Comparison of ENCODE assay signal across 1 cellular context in the genomic region with DNA sequence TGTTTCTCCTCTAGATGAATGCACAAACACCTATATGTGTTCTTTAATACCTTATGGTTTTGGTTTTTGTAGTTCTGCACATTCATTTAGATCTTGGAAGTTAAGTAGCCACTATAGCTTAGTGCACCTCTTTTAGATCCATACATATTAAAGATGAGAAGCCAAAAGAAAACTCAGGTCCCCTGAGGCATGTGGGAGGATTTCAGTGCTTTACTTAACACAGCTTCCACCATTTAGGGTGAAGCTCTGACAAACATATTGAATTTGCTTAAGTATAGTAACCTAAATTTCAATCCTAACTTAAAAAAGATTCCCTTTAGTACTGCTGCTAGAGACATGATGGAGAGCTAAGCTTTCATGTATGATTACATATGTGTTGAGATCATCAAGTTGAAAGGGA.
TF ChIP-seq lines count a peak whose summit lies in the region.

No MANE protein-coding gene starts in this region.

TF ChIP-seq in HepG2, 621 proteins besides CTCF, POLR2A, EP300 and RAD21 (continued from another document):
- TF ChIP-seq HDAC1 (CRISPR knock-in tag; IDR thresholded peaks at IDR 0.05) (no peak), ZNF484 (CRISPR knock-in tag; IDR thresholded peaks at IDR 0.05; ENCODE audit: borderline replicate concordance, low read depth) (no peak), ELF3 (CRISPR knock-in tag; IDR thresholded peaks at IDR 0.05) (no peak), ZNF543 (CRISPR knock-in tag; IDR thresholded peaks at IDR 0.05) (no peak), ATAD3A (CRISPR knock-in tag; IDR thresholded peaks at IDR 0.05) (no peak), ZNF687 (CRISPR knock-in tag; IDR thresholded peaks at IDR 0.05) (no peak), ZFP90 (CRISPR knock-in tag; IDR thresholded peaks at IDR 0.05; ENCODE audit: borderline replicate concordance) (no peak), ZNF558 (CRISPR knock-in tag; IDR thresholded peaks at IDR 0.05; ENCODE audit: borderline replicate concordance) (no peak), HNRNPLL (IDR thresholded peaks at IDR 0.05; ENCODE audit: low read depth, low read length, poor library complexity, severe bottlenecking) (no peak), ZFP41 (CRISPR knock-in tag; IDR thresholded peaks at IDR 0.05; ENCODE audit: borderline replicate concordance) (no peak), RELA (CRISPR knock-in tag; IDR thresholded peaks at IDR 0.05) (no peak), TSC22D2 (CRISPR knock-in tag; IDR thresholded peaks at IDR 0.05; ENCODE audit: borderline replicate concordance) (no peak), ZNF850 (CRISPR knock-in tag; conservative IDR thresholded peaks at IDR 0.05) (no peak)
